In the genomic region with DNA sequence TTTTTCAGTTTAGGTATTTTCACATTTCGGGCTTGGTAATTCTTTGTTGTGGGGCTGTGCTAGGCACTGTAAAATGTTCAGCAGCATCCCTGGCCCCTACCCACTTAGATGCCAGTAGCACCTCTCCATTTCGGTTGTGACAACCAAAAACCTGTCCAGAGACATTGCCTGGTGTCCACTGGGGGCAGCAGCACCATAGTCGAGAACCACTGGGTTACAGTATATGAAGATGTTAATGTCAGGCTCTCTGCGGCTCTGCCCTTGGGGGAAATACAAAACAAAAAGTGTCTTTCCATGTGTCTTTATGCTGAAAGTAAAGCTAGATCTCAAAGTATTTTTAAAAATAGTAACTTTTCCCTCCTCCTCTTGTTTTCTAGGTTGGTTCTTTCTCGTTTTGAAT, we compare ENCODE assay signal across 11 cellular contexts.
DNase-seq lines count a peak whose midpoint lies in the region; ATAC-seq, FAIRE-seq and TF ChIP-seq lines count a peak whose summit lies in the region.
"Had no signal": no experiment of that assay in that cellular context is flagged by ENCODE, and none has a peak within 500 bp of the region (broad histone marks: within the 10 kb centered on the region; RNA-seq: fewer than 3 reads in every experiment).

No MANE protein-coding gene starts in this region.

- no peaks in the 10 kb centered on the region for H3K4me1 Mint-ChIP-seq in osteocyte (ENCODE audit: unreplicated experiment)
- H3K4me1 Mint-ChIP-seq: central memory CD8-positive, alpha-beta T cell had no signal

- peaks cover 14% of the 10 kb centered on the region for H3K36me3 Mint-ChIP-seq in osteocyte (ENCODE audit: unreplicated experiment)

- H3K4me3 ChIP-seq in bronchial epithelial cell (ENCODE audit: low read depth, low read length) (no peak overlapping the region), suprapubic skin (no peak overlapping the region)
- H3K4me3 ChIP-seq: left lung had no signal

- H3K4me1 ChIP-seq in suprapubic skin = no peaks in the 10 kb centered on the region
- H3K4me1 ChIP-seq: left lung had no signal

- DNase-seq in NCI-H510A treated with DMSO at 0.1 percent for 48 hours (lab: John Stamatoyannopoulos, UW) (peak; percentile 1), NCI-H510A (lab: John Stamatoyannopoulos, UW) (no peak), Kasumi-1 (lab: John Stamatoyannopoulos, UW) (peak; percentile 9 to 15), bronchial epithelial cell (ENCODE audit: low read depth) (no peak), osteocyte (ENCODE audit: extremely low spot score, unreplicated experiment) (no peak), suprapubic skin (ENCODE audit: low spot score in 2 of 2) (no peak)
- DNase-seq: left lung, NCI-H2081 had no signal

- H3K9me3 Mint-ChIP-seq in osteocyte (ENCODE audit: unreplicated experiment) = no peaks in the 10 kb centered on the region
- H3K9me3 Mint-ChIP-seq: central memory CD8-positive, alpha-beta T cell had no signal

- no peak for TF ChIP-seq POLR2A in suprapubic skin (IDR thresholded peaks at IDR 0.05)

- no peak for ATAC-seq in HG02870 (IDR thresholded peaks at IDR 0.05; ENCODE audit: unreplicated experiment)
- no peak for ATAC-seq in GM21390 (IDR thresholded peaks at IDR 0.05; ENCODE audit: unreplicated experiment)
- ATAC-seq: left lung had no signal

- H3K27me3 Mint-ChIP-seq in osteocyte (ENCODE audit: unreplicated experiment) = no peaks in the 10 kb centered on the region
- H3K27me3 Mint-ChIP-seq: central memory CD8-positive, alpha-beta T cell had no signal

- no peak overlapping the region for H3K4me3 Mint-ChIP-seq in osteocyte (ENCODE audit: unreplicated experiment)
- H3K4me3 Mint-ChIP-seq: central memory CD8-positive, alpha-beta T cell had no signal

- WGBS in suprapubic skin = 63% methylated on average over 5 of the region's 5 CpGs

- H3K27me3 ChIP-seq in bronchial epithelial cell (ENCODE audit: control insufficient read depth, insufficient read depth, low read length) = no peaks in the 10 kb centered on the region
- no peaks in the 10 kb centered on the region for H3K27me3 ChIP-seq in suprapubic skin
- H3K27me3 ChIP-seq: left lung had no signal

- H3K36me3 ChIP-seq in bronchial epithelial cell (ENCODE audit: control insufficient read depth, insufficient read depth, low read length) = no peaks in the 10 kb centered on the region
- H3K36me3 ChIP-seq in suprapubic skin = peaks cover 24% of the 10 kb centered on the region

- no peak for TF ChIP-seq EP300 in suprapubic skin (IDR thresholded peaks at IDR 0.05)

- no peak for FAIRE-seq in bronchial epithelial cell (lab: Jason Lieb, UNC)

- H3K27ac ChIP-seq in suprapubic skin = no peak overlapping the region
- H3K27ac ChIP-seq: left lung had no signal

- TF ChIP-seq CTCF in bronchial epithelial cell (IDR thresholded peaks at IDR 0.05; ENCODE audit: insufficient read depth, low read length, severe bottlenecking) = peak; percentile 33
- peak; percentile 45 for TF ChIP-seq CTCF in osteocyte (IDR thresholded peaks at IDR 0.05)
- TF ChIP-seq CTCF in suprapubic skin (IDR thresholded peaks at IDR 0.05) = no peak

- no peaks in the 10 kb centered on the region for H3K9me3 ChIP-seq in suprapubic skin
- H3K9me3 ChIP-seq: left lung had no signal

- H3K27ac Mint-ChIP-seq in osteocyte (ENCODE audit: unreplicated experiment) = no peak overlapping the region

Comparison
In these comparisons a context has a peak if more than half of its experiments do, and no peak if none do; other contexts are left out.
1. DNase-seq: peak in NCI-H510A treated with DMSO at 0.1 percent for 48 hours (single experiment) and Kasumi-1 (2 of 2); none in NCI-H510A (single experiment), bronchial epithelial cell (single experiment), osteocyte (single experiment) and suprapubic skin (0 of 2).
2. CTCF ChIP-seq: peak in bronchial epithelial cell (single experiment) and osteocyte (single experiment); none in suprapubic skin (0 of 2).